In genomic region chr18:23667114-23667513, GRCh38 we compare ENCODE assay signal across 1 cellular context.
TF ChIP-seq lines count a peak whose summit lies in the region.

No MANE protein-coding gene starts in this region.

TF ChIP-seq in K562, 482 proteins besides CTCF, POLR2A, EP300 and RAD21:
- TF ChIP-seq CHD4 (IDR thresholded peaks at IDR 0.05; ENCODE audit: insufficient read depth, insufficient replicate concordance, low read depth, low read length, poor library complexity, severe bottlenecking) (no peak), E2F1 (CRISPR knock-in tag; IDR thresholded peaks at IDR 0.05) (no peak)
TF ChIP-seq in K562: peak in this region for 0.
